ENCODE assay signal across 8 cellular contexts in genomic region chr20:48921883-48922867, GRCh38.
DNase-seq lines count a peak whose midpoint lies in the region; ATAC-seq and TF ChIP-seq lines count a peak whose summit lies in the region.

No MANE protein-coding gene starts in this region.

- DNase-seq in GM03348 (ENCODE audit: low spot score): peak; percentile 77
- peak; percentile 89 for DNase-seq in HuH-7.5 (ENCODE audit: low spot score)
- peak; percentile 66 for DNase-seq in WERI-Rb-1
- DNase-seq in foreskin fibroblast: peak; percentile 41 to 68
- DNase-seq in NCI-H2196 (lab: John Stamatoyannopoulos, UW; ENCODE audit: unreplicated experiment): no peak

- H3K4me3 ChIP-seq in WERI-Rb-1 (ENCODE audit: low read depth, low read length) (peak overlapping the region; percentile 70), foreskin fibroblast (ENCODE audit: low read depth in 1 of 2, low read length in 2 of 2) (peak overlapping the region; percentile 82 to 98), neutrophil (ENCODE audit: low read depth in 1 of 2, low read length in 1 of 2) (peak overlapping the region; percentile 86 to 93)

- H3K36me3 ChIP-seq in WERI-Rb-1 (no peaks in the 10 kb centered on the region), neutrophil (no peaks in the 10 kb centered on the region)

- TF ChIP-seq CTCF in WERI-Rb-1 (IDR thresholded peaks at IDR 0.05; ENCODE audit: low read depth, low read length): 0 out of 2 replicates have a peak, but pooled peaks have one; percentile 11
- TF ChIP-seq CTCF in foreskin fibroblast (IDR thresholded peaks at IDR 0.05; ENCODE audit: low read depth, low read length): no peak
- peak; percentile 5 for TF ChIP-seq CTCF in neutrophil (IDR thresholded peaks at IDR 0.05)

- ATAC-seq in GM21717 (IDR thresholded peaks at IDR 0.05; ENCODE audit: unreplicated experiment) (peak; percentile 23), GM18520 (IDR thresholded peaks at IDR 0.05; ENCODE audit: unreplicated experiment) (no peak)

- H3K27me3 ChIP-seq in WERI-Rb-1 (ENCODE audit: insufficient read depth, low read depth, severe bottlenecking): no peaks in the 10 kb centered on the region
- H3K27me3 ChIP-seq in neutrophil: no peaks in the 10 kb centered on the region

- peaks cover 24 to 28% of the 10 kb centered on the region in 2 experiments for H3K4me1 ChIP-seq in neutrophil (ENCODE audit: control insufficient read depth in 1 of 2, insufficient read depth in 1 of 2, low read depth in 1 of 2, low read length in 1 of 2)

- H3K9me3 ChIP-seq in WERI-Rb-1 (ENCODE audit: severe bottlenecking): no peaks in the 10 kb centered on the region
- H3K9me3 ChIP-seq in neutrophil: no peaks in the 10 kb centered on the region

- H3K27ac ChIP-seq in WERI-Rb-1 (peak overlapping the region; percentile 84), neutrophil (peak overlapping the region; percentile 94)
